Comparison of ENCODE assay signal across 8 cellular contexts in genomic region chr12:52307836-52308806, GRCh38. TPM values are rescaled to one million over a fixed set of nuclear protein-coding genes. Genes with fewer than 3 reads are reported as not detected.
DNase-seq lines count a peak whose midpoint lies in the region; ATAC-seq, FAIRE-seq and TF ChIP-seq lines count a peak whose summit lies in the region.

No MANE protein-coding gene starts in this region.

- TF ChIP-seq CTCF in foreskin fibroblast (IDR thresholded peaks at IDR 0.05; ENCODE audit: low read depth, low read length): no peak
- TF ChIP-seq CTCF in natural killer cell (IDR thresholded peaks at IDR 0.05): peak; percentile 20
- peak in 4 of 5 experiments; percentile 8 to 43 (median 12) for TF ChIP-seq CTCF in tibial nerve (IDR thresholded peaks at IDR 0.05)
- TF ChIP-seq CTCF in D721Med (IDR thresholded peaks at IDR 0.05; ENCODE audit: insufficient read depth, missing control alignments): no peak

- peak overlapping the region; percentile 82 to 85 for H3K27ac Mint-ChIP-seq in natural killer cell

- peaks cover 0 to 39% of the 10 kb centered on the region in 2 donors for H3K27me3 ChIP-seq in tibial nerve

- H3K27me3 Mint-ChIP-seq in activated T-cell treated with anti-CD3 and anti-CD28 coated beads, Interleukin-2, amount 50 U/mL, for 4 hours (ENCODE audit: low read depth): peaks cover 52% of the 10 kb centered on the region
- peaks cover 10 to 60% of the 10 kb centered on the region in 2 donors for H3K27me3 Mint-ChIP-seq in natural killer cell (ENCODE audit: low read depth in 2 of 2)

- ATAC-seq in activated T-cell treated with anti-CD3 and anti-CD28 coated beads, Interleukin-2, amount 50 U/mL, for 4 hours: peak; percentile 91 to 93
- peak; percentile 81 to 86 (median 83) for ATAC-seq in natural killer cell
- no peak for ATAC-seq in GM19035 (IDR thresholded peaks at IDR 0.05; ENCODE audit: unreplicated experiment)

- no peaks in the 10 kb centered on the region for H3K36me3 Mint-ChIP-seq in activated T-cell treated with anti-CD3 and anti-CD28 coated beads, Interleukin-2, amount 50 U/mL, for 4 hours (ENCODE audit: insufficient read depth)
- H3K36me3 Mint-ChIP-seq in natural killer cell: no peaks in the 10 kb centered on the region

- TF ChIP-seq EP300 in tibial nerve (IDR thresholded peaks at IDR 0.05): no peak

- H3K36me3 ChIP-seq in tibial nerve: no peaks in the 10 kb centered on the region

- intact Hi-C loops in natural killer cell (cut with micrococcal nuclease): loop anchor here (2.0 to 10.0 kb wide), 2 partner anchors 19 to 47 kb away; no protein-coding TSS in a partner anchor

- H3K9me3 ChIP-seq in tibial nerve: no peaks in the 10 kb centered on the region

- 9 to 12% methylated on average over 47 to 56 of the region's 71 CpGs for WGBS in tibial nerve, 2 donors

- no peak for TF ChIP-seq POLR2A in tibial nerve (IDR thresholded peaks at IDR 0.05)

- H3K27ac ChIP-seq in tibial nerve: peak overlapping the region in 1 of 4 donors; percentile 22

- peaks cover 17% of the 10 kb centered on the region for H3K4me1 Mint-ChIP-seq in activated T-cell treated with anti-CD3 and anti-CD28 coated beads, Interleukin-2, amount 50 U/mL, for 4 hours (ENCODE audit: low read depth)
- H3K4me1 Mint-ChIP-seq in natural killer cell: peaks cover 51 to 56% of the 10 kb centered on the region in 2 donors

- H3K4me1 ChIP-seq in tibial nerve: peaks cover 0 to 12% (median 7%) of the 10 kb centered on the region in 4 donors

- no peak for FAIRE-seq in D721Med (lab: Jason Lieb, UNC)

- H3K4me3 ChIP-seq in foreskin fibroblast (ENCODE audit: low read depth in 1 of 2, low read length in 2 of 2) (peak overlapping the region; percentile 42 to 54), tibial nerve (peak overlapping the region; percentile 14 to 49 (median 25))

- peak overlapping the region; percentile 41 for H3K4me3 Mint-ChIP-seq in activated T-cell treated with anti-CD3 and anti-CD28 coated beads, Interleukin-2, amount 50 U/mL, for 4 hours
- peak overlapping the region; percentile 87 for H3K4me3 Mint-ChIP-seq in natural killer cell

- no peaks in the 10 kb centered on the region for H3K9me3 Mint-ChIP-seq in activated T-cell treated with anti-CD3 and anti-CD28 coated beads, Interleukin-2, amount 50 U/mL, for 4 hours
- H3K9me3 Mint-ChIP-seq in natural killer cell: no peaks in the 10 kb centered on the region

- DNase-seq in DMS153 (lab: John Stamatoyannopoulos, UW) (peak; percentile 42), NCI-H146 treated with DMSO at 0.1 percent for 48 hours (lab: John Stamatoyannopoulos, UW; ENCODE audit: unreplicated experiment) (peak; percentile 77), foreskin fibroblast (peak; percentile 16 to 65), natural killer cell (peak; percentile 71), tibial nerve (ENCODE audit: low spot score in 2 of 2) (no peak), D721Med (ENCODE audit: insufficient read length, low spot score) (no peak)
- no peak for DNase-seq in activated T-cell treated with anti-CD3 and anti-CD28 coated beads, Interleukin-2, amount 50 U/mL, for 4 hours

RNA-seq across cellular contexts. Expression of gene KRT83, which starts 13.1 kb away (rescaled TPM):
- not detected for total RNA-seq in activated T-cell treated with anti-CD3 and anti-CD28 coated beads, Interleukin-2, amount 50 U/mL, for 4 hours
- total RNA-seq in natural killer cell (not detected), tibial nerve (not detected)

RNA-seq across cellular contexts. Expression of gene KRT81, which starts 16.8 kb away (rescaled TPM):
- under 1 TPM; 0.19 to 0.25 (median 0.24) TPM for total RNA-seq in activated T-cell treated with anti-CD3 and anti-CD28 coated beads, Interleukin-2, amount 50 U/mL, for 4 hours
- total RNA-seq in natural killer cell (1 to 10 TPM in 2 of 3 donors, under 1 TPM in 1; 0.28 to 1.4 (median 1.3) TPM), tibial nerve (not detected)

RNA-seq across cellular contexts. Expression of gene KRT86, which starts 33.7 kb away (rescaled TPM):
- not detected for total RNA-seq in activated T-cell treated with anti-CD3 and anti-CD28 coated beads, Interleukin-2, amount 50 U/mL, for 4 hours
- total RNA-seq in natural killer cell: 1 to 10 TPM; 2.0 to 3.6 (median 2.7) TPM
- total RNA-seq in tibial nerve: not detected

RNA-seq across cellular contexts. Expression of gene KRT85, which starts 59.2 kb away (rescaled TPM):
- not detected for total RNA-seq in activated T-cell treated with anti-CD3 and anti-CD28 coated beads, Interleukin-2, amount 50 U/mL, for 4 hours
- total RNA-seq in natural killer cell: not detected
- not detected for total RNA-seq in tibial nerve

Comparison
In these comparisons a context has a peak if more than half of its experiments do, and no peak if none do; other contexts are left out.
1. DNase-seq: peak in DMS153 (single experiment), NCI-H146 treated with DMSO at 0.1 percent for 48 hours (single experiment), foreskin fibroblast (2 of 2) and natural killer cell (single experiment); none in activated T-cell treated with anti-CD3 and anti-CD28 coated beads, Interleukin-2, amount 50 U/mL, for 4 hours (single experiment), tibial nerve (0 of 2) and D721Med (single experiment).
2. CTCF ChIP-seq: peak in natural killer cell (single experiment) and tibial nerve (4 of 5); none in foreskin fibroblast (single experiment) and D721Med (single experiment).